Comparison of ENCODE assay signal across 1 cellular context in the genomic region with DNA sequence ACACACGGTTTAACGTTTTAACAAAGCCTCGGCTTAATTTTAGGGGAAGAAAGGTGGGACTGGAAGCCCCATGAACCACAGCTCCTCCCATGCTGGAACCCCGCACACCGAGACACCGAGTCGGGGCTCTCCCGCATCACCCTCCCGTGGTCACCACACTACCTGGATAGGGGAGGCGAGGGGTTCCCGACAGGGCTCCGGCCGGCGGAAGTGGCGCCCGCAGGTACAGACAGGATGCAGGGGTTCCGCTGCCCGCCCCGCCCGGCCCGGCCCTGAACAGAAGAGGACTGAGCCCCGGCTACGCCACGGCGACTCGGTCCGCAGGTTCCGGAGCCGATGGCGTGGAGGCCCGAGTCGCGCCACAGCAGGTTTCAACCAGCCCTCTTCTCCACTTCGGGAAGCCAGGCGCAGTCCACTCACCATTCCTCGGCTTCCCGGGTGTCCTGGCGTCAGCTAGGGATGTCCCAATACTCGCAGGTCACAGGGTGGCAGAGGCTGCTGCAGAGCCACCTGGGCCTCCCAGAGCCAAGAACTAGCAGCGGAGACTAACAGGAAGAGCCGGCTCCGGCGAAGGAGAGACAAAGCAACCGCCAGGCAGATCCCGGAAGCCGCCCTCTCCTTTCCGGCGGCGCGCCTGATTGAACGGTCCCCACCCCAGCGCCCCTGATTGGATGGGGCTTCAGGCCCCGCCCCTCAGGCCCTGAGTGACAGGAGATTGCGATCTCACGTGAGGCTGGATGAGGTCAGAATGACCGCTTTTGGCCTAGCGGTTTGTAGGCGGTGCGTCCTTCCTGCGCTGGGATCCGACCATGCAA.
TF ChIP-seq lines count a peak whose summit lies in the region.

A gene (minus strand): TSS at position 580 of the 815 bp plus-strand sequence. CDS start 157 bp downstream, at position 423.

TF ChIP-seq in K562, 482 proteins besides CTCF, POLR2A, EP300 and RAD21 (continued from another document and continues in another):
- TF ChIP-seq, protein P1, sequence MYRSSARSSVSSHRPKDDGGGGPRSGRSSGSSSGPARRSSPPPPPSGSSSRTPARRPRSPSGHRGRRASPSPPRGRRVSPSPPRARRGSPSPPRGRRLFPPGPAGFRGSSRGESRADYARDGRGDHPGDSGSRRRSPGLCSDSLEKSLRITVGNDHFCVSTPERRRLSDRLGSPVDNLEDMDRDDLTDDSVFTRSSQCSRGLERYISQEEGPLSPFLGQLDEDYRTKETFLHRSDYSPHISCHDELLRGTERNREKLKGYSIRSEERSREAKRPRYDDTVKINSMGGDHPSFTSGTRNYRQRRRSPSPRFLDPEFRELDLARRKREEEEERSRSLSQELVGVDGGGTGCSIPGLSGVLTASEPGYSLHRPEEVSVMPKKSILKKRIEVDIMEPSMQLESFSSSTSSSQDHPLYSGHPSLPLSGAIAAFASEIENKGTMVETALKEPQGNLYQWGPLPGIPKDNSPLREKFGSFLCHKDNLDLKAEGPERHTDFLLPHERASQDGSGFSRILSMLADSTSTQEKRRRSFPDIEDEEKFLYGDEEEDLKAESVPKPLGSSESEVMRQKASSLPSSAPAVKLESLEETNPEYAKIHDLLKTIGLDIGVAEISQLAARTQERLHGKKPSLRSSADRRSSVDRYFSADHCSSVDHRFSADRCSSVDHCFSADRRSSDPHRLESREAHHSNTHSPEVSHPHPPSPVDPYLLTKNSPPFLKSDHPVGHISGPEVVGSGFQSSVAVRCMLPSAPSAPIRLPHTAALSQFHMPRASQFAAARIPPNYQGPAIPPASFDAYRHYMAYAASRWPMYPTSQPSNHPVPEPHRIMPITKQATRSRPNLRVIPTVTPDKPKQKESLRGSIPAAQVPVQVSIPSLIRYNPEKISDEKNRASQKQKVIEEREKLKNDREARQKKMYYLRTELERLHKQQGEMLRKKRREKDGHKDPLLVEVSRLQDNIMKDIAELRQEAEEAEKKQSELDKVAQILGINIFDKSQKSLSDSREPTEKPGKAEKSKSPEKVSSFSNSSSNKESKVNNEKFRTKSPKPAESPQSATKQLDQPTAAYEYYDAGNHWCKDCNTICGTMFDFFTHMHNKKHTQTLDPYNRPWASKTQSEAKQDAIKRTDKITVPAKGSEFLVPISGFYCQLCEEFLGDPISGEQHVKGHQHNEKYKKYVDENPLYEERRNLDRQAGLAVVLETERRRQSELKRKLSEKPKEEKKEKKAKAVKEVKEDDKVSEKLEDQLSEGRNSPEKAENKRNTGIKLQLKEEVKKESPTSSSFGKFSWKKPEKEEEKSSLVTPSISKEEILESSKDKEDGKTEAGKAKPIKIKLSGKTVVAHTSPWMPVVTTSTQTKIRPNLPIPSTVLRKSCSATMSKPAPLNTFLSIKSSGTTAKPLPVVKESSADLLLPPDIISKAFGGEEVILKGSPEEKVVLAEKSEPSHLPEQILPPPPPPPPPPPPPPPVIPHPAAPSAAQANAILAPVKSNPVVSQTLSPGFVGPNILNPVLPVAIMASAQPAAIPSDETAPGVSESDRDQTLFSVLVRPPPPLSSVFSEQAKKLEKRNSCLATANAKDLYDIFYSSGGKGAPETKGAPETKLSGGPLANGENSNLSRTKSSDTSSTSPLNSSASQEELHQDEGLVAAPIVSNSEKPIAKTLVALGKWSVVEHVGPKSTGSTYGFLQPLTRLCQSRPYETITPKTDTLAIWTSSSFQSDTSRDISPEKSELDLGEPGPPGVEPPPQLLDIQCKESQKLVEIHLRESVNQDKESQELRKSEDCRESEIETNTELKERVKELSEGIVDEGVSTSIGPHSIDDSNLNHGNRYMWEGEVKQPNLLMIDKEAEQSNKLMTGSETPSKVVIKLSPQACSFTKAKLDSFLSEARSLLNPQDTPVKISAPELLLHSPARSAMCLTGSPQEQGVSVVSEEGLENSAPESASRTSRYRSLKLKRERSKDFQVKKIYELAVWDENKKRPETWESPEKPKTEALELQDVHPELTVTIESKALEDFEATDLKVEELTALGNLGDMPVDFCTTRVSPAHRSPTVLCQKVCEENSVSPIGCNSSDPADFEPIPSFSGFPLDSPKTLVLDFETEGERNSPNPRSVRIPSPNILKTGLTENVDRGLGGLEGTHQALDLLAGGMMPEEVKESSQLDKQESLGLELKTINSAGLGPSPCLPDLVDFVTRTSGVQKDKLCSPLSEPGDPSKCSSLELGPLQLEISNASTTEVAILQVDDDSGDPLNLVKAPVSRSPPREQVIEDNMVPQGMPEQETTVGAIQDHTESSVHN (IDR thresholded peaks at IDR 0.05; ENCODE audit: borderline replicate concordance in 1 of 2, low read depth in 1 of 2): peak in 1 of 2 experiments; percentile 83; a peak in 2 of 4 replicates
- no peak for TF ChIP-seq ZNF583 (CRISPR knock-in tag; IDR thresholded peaks at IDR 0.05)
- TF ChIP-seq, protein P2, sequence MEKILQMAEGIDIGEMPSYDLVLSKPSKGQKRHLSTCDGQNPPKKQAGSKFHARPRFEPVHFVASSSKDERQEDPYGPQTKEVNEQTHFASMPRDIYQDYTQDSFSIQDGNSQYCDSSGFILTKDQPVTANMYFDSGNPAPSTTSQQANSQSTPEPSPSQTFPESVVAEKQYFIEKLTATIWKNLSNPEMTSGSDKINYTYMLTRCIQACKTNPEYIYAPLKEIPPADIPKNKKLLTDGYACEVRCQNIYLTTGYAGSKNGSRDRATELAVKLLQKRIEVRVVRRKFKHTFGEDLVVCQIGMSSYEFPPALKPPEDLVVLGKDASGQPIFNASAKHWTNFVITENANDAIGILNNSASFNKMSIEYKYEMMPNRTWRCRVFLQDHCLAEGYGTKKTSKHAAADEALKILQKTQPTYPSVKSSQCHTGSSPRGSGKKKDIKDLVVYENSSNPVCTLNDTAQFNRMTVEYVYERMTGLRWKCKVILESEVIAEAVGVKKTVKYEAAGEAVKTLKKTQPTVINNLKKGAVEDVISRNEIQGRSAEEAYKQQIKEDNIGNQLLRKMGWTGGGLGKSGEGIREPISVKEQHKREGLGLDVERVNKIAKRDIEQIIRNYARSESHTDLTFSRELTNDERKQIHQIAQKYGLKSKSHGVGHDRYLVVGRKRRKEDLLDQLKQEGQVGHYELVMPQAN (IDR thresholded peaks at IDR 0.05; ENCODE audit: borderline replicate concordance): peak; percentile 91
- TF ChIP-seq NR2C1 (IDR thresholded peaks at IDR 0.05): peak; percentile 36; the same call in 1 of the 2 replicates
- peak; percentile 66; the same call in 1 of the 2 replicates for TF ChIP-seq NR2C1 (tag; IDR thresholded peaks at IDR 0.05)
- TF ChIP-seq, protein P3, sequence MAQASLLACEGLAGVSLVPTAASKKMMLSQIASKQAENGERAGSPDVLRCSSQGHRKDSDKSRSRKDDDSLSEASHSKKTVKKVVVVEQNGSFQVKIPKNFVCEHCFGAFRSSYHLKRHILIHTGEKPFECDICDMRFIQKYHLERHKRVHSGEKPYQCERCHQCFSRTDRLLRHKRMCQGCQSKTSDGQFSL (CRISPR knock-in tag; IDR thresholded peaks at IDR 0.05): 0 out of 2 replicates have a peak, but pooled peaks have one; percentile 39
- TF ChIP-seq, protein P3 (tag; IDR thresholded peaks at IDR 0.05): no peak
- TF ChIP-seq RBBP5 (IDR thresholded peaks at IDR 0.05; ENCODE audit: borderline replicate concordance, insufficient read depth, low read length, poor library complexity, severe bottlenecking): peak; percentile 95
- TF ChIP-seq ERF (CRISPR knock-in tag; IDR thresholded peaks at IDR 0.05): no peak
- peak; percentile 24; the same call in 1 of the 2 replicates for TF ChIP-seq NFE2 (IDR thresholded peaks at IDR 0.05; ENCODE audit: low read depth)
- TF ChIP-seq, protein P4, sequence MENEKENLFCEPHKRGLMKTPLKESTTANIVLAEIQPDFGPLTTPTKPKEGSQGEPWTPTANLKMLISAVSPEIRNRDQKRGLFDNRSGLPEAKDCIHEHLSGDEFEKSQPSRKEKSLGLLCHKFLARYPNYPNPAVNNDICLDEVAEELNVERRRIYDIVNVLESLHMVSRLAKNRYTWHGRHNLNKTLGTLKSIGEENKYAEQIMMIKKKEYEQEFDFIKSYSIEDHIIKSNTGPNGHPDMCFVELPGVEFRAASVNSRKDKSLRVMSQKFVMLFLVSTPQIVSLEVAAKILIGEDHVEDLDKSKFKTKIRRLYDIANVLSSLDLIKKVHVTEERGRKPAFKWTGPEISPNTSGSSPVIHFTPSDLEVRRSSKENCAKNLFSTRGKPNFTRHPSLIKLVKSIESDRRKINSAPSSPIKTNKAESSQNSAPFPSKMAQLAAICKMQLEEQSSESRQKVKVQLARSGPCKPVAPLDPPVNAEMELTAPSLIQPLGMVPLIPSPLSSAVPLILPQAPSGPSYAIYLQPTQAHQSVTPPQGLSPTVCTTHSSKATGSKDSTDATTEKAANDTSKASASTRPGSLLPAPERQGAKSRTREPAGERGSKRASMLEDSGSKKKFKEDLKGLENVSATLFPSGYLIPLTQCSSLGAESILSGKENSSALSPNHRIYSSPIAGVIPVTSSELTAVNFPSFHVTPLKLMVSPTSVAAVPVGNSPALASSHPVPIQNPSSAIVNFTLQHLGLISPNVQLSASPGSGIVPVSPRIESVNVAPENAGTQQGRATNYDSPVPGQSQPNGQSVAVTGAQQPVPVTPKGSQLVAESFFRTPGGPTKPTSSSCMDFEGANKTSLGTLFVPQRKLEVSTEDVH (IDR thresholded peaks at IDR 0.05; ENCODE audit: low read depth, partially characterized antibody): peak; percentile 78
- TF ChIP-seq, protein P5, sequence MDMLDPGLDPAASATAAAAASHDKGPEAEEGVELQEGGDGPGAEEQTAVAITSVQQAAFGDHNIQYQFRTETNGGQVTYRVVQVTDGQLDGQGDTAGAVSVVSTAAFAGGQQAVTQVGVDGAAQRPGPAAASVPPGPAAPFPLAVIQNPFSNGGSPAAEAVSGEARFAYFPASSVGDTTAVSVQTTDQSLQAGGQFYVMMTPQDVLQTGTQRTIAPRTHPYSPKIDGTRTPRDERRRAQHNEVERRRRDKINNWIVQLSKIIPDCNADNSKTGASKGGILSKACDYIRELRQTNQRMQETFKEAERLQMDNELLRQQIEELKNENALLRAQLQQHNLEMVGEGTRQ (CRISPR knock-in tag; IDR thresholded peaks at IDR 0.05): peak; percentile 52; the same call in 1 of the 2 replicates
- TF ChIP-seq ZBTB7A (IDR thresholded peaks at IDR 0.05; ENCODE audit: borderline replicate concordance, control insufficient read depth, low read depth, low read length): no peak; the same call in 1 of the 2 replicates
- 0 out of 2 replicates have a peak, but pooled peaks have one; percentile 39 for TF ChIP-seq GTF2E2 (tag; IDR thresholded peaks at IDR 0.05)
- TF ChIP-seq SREBF1 (IDR thresholded peaks at IDR 0.05; ENCODE audit: borderline replicate concordance, low read depth, low read length): no peak
- no peak; the same call in 1 of the 2 replicates for TF ChIP-seq EHMT2 (IDR thresholded peaks at IDR 0.05)
- TF ChIP-seq MCM2 (IDR thresholded peaks at IDR 0.05; ENCODE audit: low read depth): no peak
- TF ChIP-seq SPI1 (IDR thresholded peaks at IDR 0.05; ENCODE audit: borderline replicate concordance, low read depth, low read length): no peak
- no peak for TF ChIP-seq MAFG (tag; conservative IDR thresholded peaks at IDR 0.05)
- no peak for TF ChIP-seq U2AF2 (optimal IDR thresholded peaks at IDR 0.05; ENCODE audit: low read depth, low read length)
- TF ChIP-seq HOXB6 (CRISPR knock-in tag; IDR thresholded peaks at IDR 0.05; ENCODE audit: borderline replicate concordance): no peak
- TF ChIP-seq, protein P6, sequence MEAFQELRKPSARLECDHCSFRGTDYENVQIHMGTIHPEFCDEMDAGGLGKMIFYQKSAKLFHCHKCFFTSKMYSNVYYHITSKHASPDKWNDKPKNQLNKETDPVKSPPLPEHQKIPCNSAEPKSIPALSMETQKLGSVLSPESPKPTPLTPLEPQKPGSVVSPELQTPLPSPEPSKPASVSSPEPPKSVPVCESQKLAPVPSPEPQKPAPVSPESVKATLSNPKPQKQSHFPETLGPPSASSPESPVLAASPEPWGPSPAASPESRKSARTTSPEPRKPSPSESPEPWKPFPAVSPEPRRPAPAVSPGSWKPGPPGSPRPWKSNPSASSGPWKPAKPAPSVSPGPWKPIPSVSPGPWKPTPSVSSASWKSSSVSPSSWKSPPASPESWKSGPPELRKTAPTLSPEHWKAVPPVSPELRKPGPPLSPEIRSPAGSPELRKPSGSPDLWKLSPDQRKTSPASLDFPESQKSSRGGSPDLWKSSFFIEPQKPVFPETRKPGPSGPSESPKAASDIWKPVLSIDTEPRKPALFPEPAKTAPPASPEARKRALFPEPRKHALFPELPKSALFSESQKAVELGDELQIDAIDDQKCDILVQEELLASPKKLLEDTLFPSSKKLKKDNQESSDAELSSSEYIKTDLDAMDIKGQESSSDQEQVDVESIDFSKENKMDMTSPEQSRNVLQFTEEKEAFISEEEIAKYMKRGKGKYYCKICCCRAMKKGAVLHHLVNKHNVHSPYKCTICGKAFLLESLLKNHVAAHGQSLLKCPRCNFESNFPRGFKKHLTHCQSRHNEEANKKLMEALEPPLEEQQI (IDR thresholded peaks at IDR 0.05): peak; percentile 88
- TF ChIP-seq ZNF431 (CRISPR knock-in tag; IDR thresholded peaks at IDR 0.05): peak; percentile 78
- 0 out of 2 replicates have a peak, but pooled peaks have one; percentile 19 for TF ChIP-seq SMARCE1 (IDR thresholded peaks at IDR 0.05)
- TF ChIP-seq, protein P7, sequence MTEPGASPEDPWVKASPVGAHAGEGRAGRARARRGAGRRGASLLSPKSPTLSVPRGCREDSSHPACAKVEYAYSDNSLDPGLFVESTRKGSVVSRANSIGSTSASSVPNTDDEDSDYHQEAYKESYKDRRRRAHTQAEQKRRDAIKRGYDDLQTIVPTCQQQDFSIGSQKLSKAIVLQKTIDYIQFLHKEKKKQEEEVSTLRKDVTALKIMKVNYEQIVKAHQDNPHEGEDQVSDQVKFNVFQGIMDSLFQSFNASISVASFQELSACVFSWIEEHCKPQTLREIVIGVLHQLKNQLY (CRISPR knock-in tag; conservative IDR thresholded peaks at IDR 0.05): no peak
- peak; percentile 78 for TF ChIP-seq RBM25 (IDR thresholded peaks at IDR 0.05; ENCODE audit: low read depth, low read length, severe bottlenecking)
- no peak for TF ChIP-seq KAT2B (IDR thresholded peaks at IDR 0.05; ENCODE audit: low read depth, low read length)
- peak; percentile 75; the same call in 1 of the 2 replicates for TF ChIP-seq TCF7 (IDR thresholded peaks at IDR 0.05; ENCODE audit: borderline replicate concordance)
- peak; percentile 68 for TF ChIP-seq HCFC1 (IDR thresholded peaks at IDR 0.05; ENCODE audit: low read depth, low read length)
- TF ChIP-seq SRSF7 (optimal IDR thresholded peaks at IDR 0.05; ENCODE audit: low read depth, low read length): no peak
- TF ChIP-seq ARID2 (IDR thresholded peaks at IDR 0.05): no peak
- peak; percentile 42; the same call in 1 of the 2 replicates for TF ChIP-seq DPF2 (IDR thresholded peaks at IDR 0.05)
- TF ChIP-seq HNRNPH1 (optimal IDR thresholded peaks at IDR 0.05; ENCODE audit: low read depth, low read length): no peak
- TF ChIP-seq NCOA2 (IDR thresholded peaks at IDR 0.05; ENCODE audit: partially characterized antibody in 2 of 2): no peak
- TF ChIP-seq NFRKB (IDR thresholded peaks at IDR 0.05; ENCODE audit: low read depth): no peak
